In the genomic region with DNA sequence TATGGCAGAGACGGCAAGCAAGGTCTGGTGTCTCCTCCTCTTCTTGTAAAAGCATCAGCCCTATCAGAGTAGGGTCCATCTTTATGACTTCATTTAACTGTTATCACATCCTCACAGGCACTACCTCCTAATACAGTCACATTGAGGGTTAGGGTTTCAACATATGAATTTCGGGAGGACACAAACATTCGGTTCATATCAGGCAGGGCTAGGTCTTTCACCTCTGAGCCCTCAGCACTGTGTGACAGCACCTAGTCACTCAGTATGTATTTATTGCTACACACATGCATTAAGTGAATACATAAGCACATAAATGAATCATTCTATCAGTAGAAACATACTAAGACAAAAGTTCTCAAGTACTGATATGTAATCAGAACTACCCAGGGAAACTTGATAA, we compare ENCODE assay signal across 2 cellular contexts.
TF ChIP-seq lines count a peak whose summit lies in the region.

No MANE protein-coding gene starts in this region.

TF ChIP-seq in GM23338, 12 proteins besides CTCF, POLR2A, EP300 and RAD21 (continued from another document and continues in another):
- TF ChIP-seq, protein P1, sequence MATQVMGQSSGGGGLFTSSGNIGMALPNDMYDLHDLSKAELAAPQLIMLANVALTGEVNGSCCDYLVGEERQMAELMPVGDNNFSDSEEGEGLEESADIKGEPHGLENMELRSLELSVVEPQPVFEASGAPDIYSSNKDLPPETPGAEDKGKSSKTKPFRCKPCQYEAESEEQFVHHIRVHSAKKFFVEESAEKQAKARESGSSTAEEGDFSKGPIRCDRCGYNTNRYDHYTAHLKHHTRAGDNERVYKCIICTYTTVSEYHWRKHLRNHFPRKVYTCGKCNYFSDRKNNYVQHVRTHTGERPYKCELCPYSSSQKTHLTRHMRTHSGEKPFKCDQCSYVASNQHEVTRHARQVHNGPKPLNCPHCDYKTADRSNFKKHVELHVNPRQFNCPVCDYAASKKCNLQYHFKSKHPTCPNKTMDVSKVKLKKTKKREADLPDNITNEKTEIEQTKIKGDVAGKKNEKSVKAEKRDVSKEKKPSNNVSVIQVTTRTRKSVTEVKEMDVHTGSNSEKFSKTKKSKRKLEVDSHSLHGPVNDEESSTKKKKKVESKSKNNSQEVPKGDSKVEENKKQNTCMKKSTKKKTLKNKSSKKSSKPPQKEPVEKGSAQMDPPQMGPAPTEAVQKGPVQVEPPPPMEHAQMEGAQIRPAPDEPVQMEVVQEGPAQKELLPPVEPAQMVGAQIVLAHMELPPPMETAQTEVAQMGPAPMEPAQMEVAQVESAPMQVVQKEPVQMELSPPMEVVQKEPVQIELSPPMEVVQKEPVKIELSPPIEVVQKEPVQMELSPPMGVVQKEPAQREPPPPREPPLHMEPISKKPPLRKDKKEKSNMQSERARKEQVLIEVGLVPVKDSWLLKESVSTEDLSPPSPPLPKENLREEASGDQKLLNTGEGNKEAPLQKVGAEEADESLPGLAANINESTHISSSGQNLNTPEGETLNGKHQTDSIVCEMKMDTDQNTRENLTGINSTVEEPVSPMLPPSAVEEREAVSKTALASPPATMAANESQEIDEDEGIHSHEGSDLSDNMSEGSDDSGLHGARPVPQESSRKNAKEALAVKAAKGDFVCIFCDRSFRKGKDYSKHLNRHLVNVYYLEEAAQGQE (IDR thresholded peaks at IDR 0.05; ENCODE audit: unreplicated experiment) = no peak
- TF ChIP-seq POLR2AphosphoS5 (IDR thresholded peaks at IDR 0.05; ENCODE audit: low read depth) (no peak), ZNF331 (CRISPR knock-in tag; IDR thresholded peaks at IDR 0.05; ENCODE audit: low read depth) (no peak), CREB1 (CRISPR knock-in tag; IDR thresholded peaks at IDR 0.05; ENCODE audit: low read depth) (no peak), EZH2phosphoT487 (IDR thresholded peaks at IDR 0.05; ENCODE audit: unreplicated experiment) (no peak), STAT1 (IDR thresholded peaks at IDR 0.05; ENCODE audit: unreplicated experiment) (no peak), NANOG (IDR thresholded peaks at IDR 0.05; ENCODE audit: borderline replicate concordance) (no peak), ZNF114 (CRISPR knock-in tag; IDR thresholded peaks at IDR 0.05) (no peak)
- TF ChIP-seq, protein P2, sequence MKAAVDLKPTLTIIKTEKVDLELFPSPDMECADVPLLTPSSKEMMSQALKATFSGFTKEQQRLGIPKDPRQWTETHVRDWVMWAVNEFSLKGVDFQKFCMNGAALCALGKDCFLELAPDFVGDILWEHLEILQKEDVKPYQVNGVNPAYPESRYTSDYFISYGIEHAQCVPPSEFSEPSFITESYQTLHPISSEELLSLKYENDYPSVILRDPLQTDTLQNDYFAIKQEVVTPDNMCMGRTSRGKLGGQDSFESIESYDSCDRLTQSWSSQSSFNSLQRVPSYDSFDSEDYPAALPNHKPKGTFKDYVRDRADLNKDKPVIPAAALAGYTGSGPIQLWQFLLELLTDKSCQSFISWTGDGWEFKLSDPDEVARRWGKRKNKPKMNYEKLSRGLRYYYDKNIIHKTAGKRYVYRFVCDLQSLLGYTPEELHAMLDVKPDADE (IDR thresholded peaks at IDR 0.05) = no peak
- TF ChIP-seq, protein P3, sequence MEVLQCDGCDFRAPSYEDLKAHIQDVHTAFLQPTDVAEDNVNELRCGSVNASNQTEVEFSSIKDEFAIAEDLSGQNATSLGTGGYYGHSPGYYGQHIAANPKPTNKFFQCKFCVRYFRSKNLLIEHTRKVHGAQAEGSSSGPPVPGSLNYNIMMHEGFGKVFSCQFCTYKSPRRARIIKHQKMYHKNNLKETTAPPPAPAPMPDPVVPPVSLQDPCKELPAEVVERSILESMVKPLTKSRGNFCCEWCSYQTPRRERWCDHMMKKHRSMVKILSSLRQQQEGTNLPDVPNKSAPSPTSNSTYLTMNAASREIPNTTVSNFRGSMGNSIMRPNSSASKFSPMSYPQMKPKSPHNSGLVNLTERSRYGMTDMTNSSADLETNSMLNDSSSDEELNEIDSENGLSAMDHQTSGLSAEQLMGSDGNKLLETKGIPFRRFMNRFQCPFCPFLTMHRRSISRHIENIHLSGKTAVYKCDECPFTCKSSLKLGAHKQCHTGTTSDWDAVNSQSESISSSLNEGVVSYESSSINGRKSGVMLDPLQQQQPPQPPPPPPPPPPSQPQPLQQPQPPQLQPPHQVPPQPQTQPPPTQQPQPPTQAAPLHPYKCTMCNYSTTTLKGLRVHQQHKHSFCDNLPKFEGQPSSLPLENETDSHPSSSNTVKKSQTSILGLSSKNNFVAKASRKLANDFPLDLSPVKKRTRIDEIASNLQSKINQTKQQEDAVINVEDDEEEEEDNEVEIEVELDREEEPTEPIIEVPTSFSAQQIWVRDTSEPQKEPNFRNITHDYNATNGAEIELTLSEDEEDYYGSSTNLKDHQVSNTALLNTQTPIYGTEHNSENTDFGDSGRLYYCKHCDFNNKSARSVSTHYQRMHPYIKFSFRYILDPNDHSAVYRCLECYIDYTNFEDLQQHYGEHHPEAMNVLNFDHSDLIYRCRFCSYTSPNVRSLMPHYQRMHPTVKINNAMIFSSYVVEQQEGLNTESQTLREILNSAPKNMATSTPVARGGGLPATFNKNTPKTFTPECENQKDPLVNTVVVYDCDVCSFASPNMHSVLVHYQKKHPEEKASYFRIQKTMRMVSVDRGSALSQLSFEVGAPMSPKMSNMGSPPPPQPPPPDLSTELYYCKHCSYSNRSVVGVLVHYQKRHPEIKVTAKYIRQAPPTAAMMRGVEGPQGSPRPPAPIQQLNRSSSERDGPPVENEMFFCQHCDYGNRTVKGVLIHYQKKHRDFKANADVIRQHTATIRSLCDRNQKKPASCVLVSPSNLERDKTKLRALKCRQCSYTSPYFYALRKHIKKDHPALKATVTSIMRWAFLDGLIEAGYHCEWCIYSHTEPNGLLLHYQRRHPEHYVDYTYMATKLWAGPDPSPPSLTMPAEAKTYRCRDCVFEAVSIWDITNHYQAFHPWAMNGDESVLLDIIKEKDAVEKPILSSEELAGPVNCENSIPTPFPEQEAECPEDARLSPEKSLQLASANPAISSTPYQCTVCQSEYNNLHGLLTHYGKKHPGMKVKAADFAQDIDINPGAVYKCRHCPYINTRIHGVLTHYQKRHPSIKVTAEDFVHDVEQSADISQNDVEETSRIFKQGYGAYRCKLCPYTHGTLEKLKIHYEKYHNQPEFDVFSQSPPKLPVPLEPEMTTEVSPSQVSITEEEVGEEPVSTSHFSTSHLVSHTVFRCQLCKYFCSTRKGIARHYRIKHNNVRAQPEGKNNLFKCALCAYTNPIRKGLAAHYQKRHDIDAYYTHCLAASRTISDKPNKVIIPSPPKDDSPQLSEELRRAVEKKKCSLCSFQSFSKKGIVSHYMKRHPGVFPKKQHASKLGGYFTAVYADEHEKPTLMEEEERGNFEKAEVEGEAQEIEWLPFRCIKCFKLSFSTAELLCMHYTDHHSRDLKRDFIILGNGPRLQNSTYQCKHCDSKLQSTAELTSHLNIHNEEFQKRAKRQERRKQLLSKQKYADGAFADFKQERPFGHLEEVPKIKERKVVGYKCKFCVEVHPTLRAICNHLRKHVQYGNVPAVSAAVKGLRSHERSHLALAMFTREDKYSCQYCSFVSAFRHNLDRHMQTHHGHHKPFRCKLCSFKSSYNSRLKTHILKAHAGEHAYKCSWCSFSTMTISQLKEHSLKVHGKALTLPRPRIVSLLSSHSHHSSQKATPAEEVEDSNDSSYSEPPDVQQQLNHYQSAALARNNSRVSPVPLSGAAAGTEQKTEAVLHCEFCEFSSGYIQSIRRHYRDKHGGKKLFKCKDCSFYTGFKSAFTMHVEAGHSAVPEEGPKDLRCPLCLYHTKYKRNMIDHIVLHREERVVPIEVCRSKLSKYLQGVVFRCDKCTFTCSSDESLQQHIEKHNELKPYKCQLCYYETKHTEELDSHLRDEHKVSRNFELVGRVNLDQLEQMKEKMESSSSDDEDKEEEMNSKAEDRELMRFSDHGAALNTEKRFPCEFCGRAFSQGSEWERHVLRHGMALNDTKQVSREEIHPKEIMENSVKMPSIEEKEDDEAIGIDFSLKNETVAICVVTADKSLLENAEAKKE (CRISPR knock-in tag; IDR thresholded peaks at IDR 0.05) = no peak

TF ChIP-seq in WTC11, 78 proteins besides CTCF, POLR2A, EP300 and RAD21 (continued from another document):
- no peak for TF ChIP-seq GRHL2 (CRISPR knock-in tag; IDR thresholded peaks at IDR 0.05; ENCODE audit: insufficient replicate concordance, severe bottlenecking)
- TF ChIP-seq FOXJ3 (CRISPR knock-in tag; IDR thresholded peaks at IDR 0.05; ENCODE audit: borderline replicate concordance) = no peak
- TF ChIP-seq, protein P4, sequence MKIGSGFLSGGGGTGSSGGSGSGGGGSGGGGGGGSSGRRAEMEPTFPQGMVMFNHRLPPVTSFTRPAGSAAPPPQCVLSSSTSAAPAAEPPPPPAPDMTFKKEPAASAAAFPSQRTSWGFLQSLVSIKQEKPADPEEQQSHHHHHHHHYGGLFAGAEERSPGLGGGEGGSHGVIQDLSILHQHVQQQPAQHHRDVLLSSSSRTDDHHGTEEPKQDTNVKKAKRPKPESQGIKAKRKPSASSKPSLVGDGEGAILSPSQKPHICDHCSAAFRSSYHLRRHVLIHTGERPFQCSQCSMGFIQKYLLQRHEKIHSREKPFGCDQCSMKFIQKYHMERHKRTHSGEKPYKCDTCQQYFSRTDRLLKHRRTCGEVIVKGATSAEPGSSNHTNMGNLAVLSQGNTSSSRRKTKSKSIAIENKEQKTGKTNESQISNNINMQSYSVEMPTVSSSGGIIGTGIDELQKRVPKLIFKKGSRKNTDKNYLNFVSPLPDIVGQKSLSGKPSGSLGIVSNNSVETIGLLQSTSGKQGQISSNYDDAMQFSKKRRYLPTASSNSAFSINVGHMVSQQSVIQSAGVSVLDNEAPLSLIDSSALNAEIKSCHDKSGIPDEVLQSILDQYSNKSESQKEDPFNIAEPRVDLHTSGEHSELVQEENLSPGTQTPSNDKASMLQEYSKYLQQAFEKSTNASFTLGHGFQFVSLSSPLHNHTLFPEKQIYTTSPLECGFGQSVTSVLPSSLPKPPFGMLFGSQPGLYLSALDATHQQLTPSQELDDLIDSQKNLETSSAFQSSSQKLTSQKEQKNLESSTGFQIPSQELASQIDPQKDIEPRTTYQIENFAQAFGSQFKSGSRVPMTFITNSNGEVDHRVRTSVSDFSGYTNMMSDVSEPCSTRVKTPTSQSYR (CRISPR knock-in tag; IDR thresholded peaks at IDR 0.05) = no peak
- no peak for TF ChIP-seq TEAD4 (CRISPR knock-in tag; IDR thresholded peaks at IDR 0.05)
- no peak for TF ChIP-seq HMGA2 (CRISPR knock-in tag; IDR thresholded peaks at IDR 0.05)
- TF ChIP-seq, protein P5, sequence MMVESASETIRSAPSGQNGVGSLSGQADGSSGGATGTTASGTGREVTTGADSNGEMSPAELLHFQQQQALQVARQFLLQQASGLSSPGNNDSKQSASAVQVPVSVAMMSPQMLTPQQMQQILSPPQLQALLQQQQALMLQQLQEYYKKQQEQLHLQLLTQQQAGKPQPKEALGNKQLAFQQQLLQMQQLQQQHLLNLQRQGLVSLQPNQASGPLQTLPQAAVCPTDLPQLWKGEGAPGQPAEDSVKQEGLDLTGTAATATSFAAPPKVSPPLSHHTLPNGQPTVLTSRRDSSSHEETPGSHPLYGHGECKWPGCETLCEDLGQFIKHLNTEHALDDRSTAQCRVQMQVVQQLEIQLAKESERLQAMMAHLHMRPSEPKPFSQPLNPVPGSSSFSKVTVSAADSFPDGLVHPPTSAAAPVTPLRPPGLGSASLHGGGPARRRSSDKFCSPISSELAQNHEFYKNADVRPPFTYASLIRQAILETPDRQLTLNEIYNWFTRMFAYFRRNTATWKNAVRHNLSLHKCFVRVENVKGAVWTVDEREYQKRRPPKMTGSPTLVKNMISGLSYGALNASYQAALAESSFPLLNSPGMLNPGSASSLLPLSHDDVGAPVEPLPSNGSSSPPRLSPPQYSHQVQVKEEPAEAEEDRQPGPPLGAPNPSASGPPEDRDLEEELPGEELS (CRISPR knock-in tag; IDR thresholded peaks at IDR 0.05) = no peak
- no peak for TF ChIP-seq FOXK1 (CRISPR knock-in tag; IDR thresholded peaks at IDR 0.05)
- TF ChIP-seq, protein P6, sequence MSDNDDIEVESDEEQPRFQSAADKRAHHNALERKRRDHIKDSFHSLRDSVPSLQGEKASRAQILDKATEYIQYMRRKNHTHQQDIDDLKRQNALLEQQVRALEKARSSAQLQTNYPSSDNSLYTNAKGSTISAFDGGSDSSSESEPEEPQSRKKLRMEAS (CRISPR knock-in tag; IDR thresholded peaks at IDR 0.05) = no peak
- TF ChIP-seq PRRX2 (CRISPR knock-in tag; IDR thresholded peaks at IDR 0.05) = no peak
- TF ChIP-seq, protein P7, sequence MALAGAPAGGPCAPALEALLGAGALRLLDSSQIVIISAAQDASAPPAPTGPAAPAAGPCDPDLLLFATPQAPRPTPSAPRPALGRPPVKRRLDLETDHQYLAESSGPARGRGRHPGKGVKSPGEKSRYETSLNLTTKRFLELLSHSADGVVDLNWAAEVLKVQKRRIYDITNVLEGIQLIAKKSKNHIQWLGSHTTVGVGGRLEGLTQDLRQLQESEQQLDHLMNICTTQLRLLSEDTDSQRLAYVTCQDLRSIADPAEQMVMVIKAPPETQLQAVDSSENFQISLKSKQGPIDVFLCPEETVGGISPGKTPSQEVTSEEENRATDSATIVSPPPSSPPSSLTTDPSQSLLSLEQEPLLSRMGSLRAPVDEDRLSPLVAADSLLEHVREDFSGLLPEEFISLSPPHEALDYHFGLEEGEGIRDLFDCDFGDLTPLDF (CRISPR knock-in tag; IDR thresholded peaks at IDR 0.05) = no peak
